ENCODE assay signal across 1 cellular context in the genomic region with DNA sequence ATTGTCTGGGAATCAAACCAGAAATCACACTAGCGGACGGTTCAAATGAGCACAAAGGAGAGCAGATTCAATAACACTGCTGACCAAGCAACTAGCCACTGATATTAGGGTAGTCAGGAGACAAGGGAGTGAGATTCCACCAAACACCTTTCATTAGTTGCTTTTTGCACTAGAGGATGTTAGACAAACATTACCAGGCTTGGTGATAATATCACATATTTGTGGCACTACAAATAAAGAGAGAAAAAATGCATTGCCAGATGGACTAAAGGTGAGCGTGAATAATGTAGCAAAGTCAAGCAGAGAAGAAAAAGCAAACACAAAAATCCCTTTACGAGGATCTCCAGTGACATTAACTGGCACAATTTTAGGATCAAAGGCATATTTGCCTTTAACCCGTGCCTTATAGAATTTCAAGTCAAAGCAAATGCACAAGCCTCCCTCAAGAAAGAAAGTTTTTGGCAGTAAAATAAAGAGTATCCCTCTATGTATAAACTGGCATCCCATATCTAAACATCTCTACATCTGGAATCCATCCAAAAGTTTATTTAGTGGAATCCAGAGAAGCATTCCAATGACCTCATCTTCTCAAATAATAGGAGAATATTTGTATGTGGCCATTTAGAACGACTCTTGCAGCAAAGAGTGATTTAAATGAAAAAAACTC.
TF ChIP-seq lines count a peak whose summit lies in the region.

No MANE protein-coding gene starts in this region.

TF ChIP-seq in GM23338, 12 proteins besides CTCF, POLR2A, EP300 and RAD21 (continued from another document):
- TF ChIP-seq, protein P1, sequence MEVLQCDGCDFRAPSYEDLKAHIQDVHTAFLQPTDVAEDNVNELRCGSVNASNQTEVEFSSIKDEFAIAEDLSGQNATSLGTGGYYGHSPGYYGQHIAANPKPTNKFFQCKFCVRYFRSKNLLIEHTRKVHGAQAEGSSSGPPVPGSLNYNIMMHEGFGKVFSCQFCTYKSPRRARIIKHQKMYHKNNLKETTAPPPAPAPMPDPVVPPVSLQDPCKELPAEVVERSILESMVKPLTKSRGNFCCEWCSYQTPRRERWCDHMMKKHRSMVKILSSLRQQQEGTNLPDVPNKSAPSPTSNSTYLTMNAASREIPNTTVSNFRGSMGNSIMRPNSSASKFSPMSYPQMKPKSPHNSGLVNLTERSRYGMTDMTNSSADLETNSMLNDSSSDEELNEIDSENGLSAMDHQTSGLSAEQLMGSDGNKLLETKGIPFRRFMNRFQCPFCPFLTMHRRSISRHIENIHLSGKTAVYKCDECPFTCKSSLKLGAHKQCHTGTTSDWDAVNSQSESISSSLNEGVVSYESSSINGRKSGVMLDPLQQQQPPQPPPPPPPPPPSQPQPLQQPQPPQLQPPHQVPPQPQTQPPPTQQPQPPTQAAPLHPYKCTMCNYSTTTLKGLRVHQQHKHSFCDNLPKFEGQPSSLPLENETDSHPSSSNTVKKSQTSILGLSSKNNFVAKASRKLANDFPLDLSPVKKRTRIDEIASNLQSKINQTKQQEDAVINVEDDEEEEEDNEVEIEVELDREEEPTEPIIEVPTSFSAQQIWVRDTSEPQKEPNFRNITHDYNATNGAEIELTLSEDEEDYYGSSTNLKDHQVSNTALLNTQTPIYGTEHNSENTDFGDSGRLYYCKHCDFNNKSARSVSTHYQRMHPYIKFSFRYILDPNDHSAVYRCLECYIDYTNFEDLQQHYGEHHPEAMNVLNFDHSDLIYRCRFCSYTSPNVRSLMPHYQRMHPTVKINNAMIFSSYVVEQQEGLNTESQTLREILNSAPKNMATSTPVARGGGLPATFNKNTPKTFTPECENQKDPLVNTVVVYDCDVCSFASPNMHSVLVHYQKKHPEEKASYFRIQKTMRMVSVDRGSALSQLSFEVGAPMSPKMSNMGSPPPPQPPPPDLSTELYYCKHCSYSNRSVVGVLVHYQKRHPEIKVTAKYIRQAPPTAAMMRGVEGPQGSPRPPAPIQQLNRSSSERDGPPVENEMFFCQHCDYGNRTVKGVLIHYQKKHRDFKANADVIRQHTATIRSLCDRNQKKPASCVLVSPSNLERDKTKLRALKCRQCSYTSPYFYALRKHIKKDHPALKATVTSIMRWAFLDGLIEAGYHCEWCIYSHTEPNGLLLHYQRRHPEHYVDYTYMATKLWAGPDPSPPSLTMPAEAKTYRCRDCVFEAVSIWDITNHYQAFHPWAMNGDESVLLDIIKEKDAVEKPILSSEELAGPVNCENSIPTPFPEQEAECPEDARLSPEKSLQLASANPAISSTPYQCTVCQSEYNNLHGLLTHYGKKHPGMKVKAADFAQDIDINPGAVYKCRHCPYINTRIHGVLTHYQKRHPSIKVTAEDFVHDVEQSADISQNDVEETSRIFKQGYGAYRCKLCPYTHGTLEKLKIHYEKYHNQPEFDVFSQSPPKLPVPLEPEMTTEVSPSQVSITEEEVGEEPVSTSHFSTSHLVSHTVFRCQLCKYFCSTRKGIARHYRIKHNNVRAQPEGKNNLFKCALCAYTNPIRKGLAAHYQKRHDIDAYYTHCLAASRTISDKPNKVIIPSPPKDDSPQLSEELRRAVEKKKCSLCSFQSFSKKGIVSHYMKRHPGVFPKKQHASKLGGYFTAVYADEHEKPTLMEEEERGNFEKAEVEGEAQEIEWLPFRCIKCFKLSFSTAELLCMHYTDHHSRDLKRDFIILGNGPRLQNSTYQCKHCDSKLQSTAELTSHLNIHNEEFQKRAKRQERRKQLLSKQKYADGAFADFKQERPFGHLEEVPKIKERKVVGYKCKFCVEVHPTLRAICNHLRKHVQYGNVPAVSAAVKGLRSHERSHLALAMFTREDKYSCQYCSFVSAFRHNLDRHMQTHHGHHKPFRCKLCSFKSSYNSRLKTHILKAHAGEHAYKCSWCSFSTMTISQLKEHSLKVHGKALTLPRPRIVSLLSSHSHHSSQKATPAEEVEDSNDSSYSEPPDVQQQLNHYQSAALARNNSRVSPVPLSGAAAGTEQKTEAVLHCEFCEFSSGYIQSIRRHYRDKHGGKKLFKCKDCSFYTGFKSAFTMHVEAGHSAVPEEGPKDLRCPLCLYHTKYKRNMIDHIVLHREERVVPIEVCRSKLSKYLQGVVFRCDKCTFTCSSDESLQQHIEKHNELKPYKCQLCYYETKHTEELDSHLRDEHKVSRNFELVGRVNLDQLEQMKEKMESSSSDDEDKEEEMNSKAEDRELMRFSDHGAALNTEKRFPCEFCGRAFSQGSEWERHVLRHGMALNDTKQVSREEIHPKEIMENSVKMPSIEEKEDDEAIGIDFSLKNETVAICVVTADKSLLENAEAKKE (CRISPR knock-in tag; IDR thresholded peaks at IDR 0.05): no peak
- no peak for TF ChIP-seq ZNF331 (CRISPR knock-in tag; IDR thresholded peaks at IDR 0.05; ENCODE audit: low read depth)
- TF ChIP-seq, protein P2, sequence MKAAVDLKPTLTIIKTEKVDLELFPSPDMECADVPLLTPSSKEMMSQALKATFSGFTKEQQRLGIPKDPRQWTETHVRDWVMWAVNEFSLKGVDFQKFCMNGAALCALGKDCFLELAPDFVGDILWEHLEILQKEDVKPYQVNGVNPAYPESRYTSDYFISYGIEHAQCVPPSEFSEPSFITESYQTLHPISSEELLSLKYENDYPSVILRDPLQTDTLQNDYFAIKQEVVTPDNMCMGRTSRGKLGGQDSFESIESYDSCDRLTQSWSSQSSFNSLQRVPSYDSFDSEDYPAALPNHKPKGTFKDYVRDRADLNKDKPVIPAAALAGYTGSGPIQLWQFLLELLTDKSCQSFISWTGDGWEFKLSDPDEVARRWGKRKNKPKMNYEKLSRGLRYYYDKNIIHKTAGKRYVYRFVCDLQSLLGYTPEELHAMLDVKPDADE (IDR thresholded peaks at IDR 0.05): no peak
- no peak for TF ChIP-seq JUNB (IDR thresholded peaks at IDR 0.05; ENCODE audit: unreplicated experiment)
